ENCODE assay signal across 24 cellular contexts in the genomic region with DNA sequence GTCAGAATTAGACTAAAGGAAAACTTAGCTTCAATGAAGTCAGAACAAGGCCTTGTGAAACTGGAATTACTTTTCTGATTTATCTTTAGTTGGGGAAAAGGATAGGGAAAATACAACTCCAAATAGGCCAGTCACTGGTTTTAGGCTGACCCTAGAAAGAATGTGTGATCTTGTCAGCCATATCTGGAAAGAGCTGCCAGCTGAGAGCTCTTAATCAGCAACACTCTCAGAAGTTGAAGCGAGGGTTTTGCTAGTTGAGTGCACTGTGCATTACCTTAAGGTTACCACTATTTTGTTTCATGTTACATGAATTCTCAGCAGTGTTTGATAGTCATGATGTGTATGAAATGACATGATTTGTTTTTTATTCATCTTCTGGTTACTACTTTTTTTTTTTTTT.
DNase-seq lines count a peak whose midpoint lies in the region; ATAC-seq and TF ChIP-seq lines count a peak whose summit lies in the region.
"Had no signal": no experiment of that assay in that cellular context is flagged by ENCODE, and none has a peak within 500 bp of the region (broad histone marks: within the 10 kb centered on the region; RNA-seq: fewer than 3 reads in every experiment).

No MANE protein-coding gene starts in this region.

- POLR2A ChIA-PET in activated CD8-positive, alpha-beta T cell treated with anti-CD3 and anti-CD28 coated beads, Interleukin-2, amount 10 ng/mL, durations not matched to agents 7 days and 5 days (lab: Charles Lee): no interaction called here

- no peaks in the 10 kb centered on the region for H3K9me3 ChIP-seq in smooth muscle cell (replicated peaks; ENCODE audit: low read depth)
- H3K9me3 ChIP-seq: esophagus squamous epithelium, gastrocnemius medialis, upper lobe of right lung had no signal

- H3K4me1 Mint-ChIP-seq in chondrocyte (ENCODE audit: low read depth): peaks cover 14% of the 10 kb centered on the region
- H3K4me1 Mint-ChIP-seq in activated CD8-positive, alpha-beta T cell treated with anti-CD3 and anti-CD28 coated beads, Interleukin-2, amount 10 ng/mL, durations not matched to agents 7 days and 5 days (ENCODE audit: low read depth): no peaks in the 10 kb centered on the region
- H3K4me1 Mint-ChIP-seq: activated naive CD8-positive, alpha-beta T cell treated with anti-CD3 and anti-CD28 coated beads, Interleukin-2, amount 10 ng/mL, durations not matched to agents 7 days and 5 days; CD8-positive, alpha-beta memory T cell; natural killer cell had no signal

- WGBS in smooth muscle cell (ENCODE audit: low lambda C conversion rate): 26% methylated on average over 1 of the region's 1 CpG

- CTCF ChIA-PET in activated CD8-positive, alpha-beta T cell treated with anti-CD3 and anti-CD28 coated beads, Interleukin-2, amount 10 ng/mL, durations not matched to agents 7 days and 5 days (lab: Charles Lee): no interaction called here

- H3K27ac ChIP-seq in smooth muscle cell (ENCODE audit: low read depth): no peak overlapping the region
- H3K27ac ChIP-seq: 22Rv1, esophagus squamous epithelium, gastrocnemius medialis, left lung, upper lobe of right lung had no signal

- no peaks in the 10 kb centered on the region for H3K27me3 ChIP-seq in smooth muscle cell (ENCODE audit: low read depth)
- H3K27me3 ChIP-seq: esophagus squamous epithelium, gastrocnemius medialis, left lung, upper lobe of right lung had no signal

- peaks cover 12% of the 10 kb centered on the region for H3K9me3 Mint-ChIP-seq in chondrocyte (ENCODE audit: low read depth)
- no peaks in the 10 kb centered on the region for H3K9me3 Mint-ChIP-seq in activated CD8-positive, alpha-beta T cell treated with anti-CD3 and anti-CD28 coated beads, Interleukin-2, amount 10 ng/mL, durations not matched to agents 7 days and 5 days (ENCODE audit: insufficient read depth)

- no peaks in the 10 kb centered on the region for H3F3A ChIP-seq in smooth muscle cell (ENCODE audit: low read depth)

- H3K4me3 Mint-ChIP-seq in chondrocyte (ENCODE audit: unreplicated experiment): no peak overlapping the region
- H3K4me3 Mint-ChIP-seq in activated CD8-positive, alpha-beta T cell treated with anti-CD3 and anti-CD28 coated beads, Interleukin-2, amount 10 ng/mL, durations not matched to agents 7 days and 5 days: no peak overlapping the region
- H3K4me3 Mint-ChIP-seq: activated CD4-positive, alpha-beta memory T cell treated with anti-CD3 and anti-CD28 coated beads for 36 hours; activated naive CD8-positive, alpha-beta T cell treated with anti-CD3 and anti-CD28 coated beads, Interleukin-2, amount 10 ng/mL, durations not matched to agents 7 days and 5 days; CD8-positive, alpha-beta memory T cell; natural killer cell had no signal

- H4K20me1 ChIP-seq in smooth muscle cell (ENCODE audit: low read depth): no peaks in the 10 kb centered on the region

- H3K4me1 ChIP-seq in smooth muscle cell (ENCODE audit: low read depth): no peaks in the 10 kb centered on the region
- H3K4me1 ChIP-seq: gastrocnemius medialis, left lung had no signal

- no peak for TF ChIP-seq CTCF in chondrocyte (IDR thresholded peaks at IDR 0.05)
- no peak for TF ChIP-seq CTCF in smooth muscle cell (IDR thresholded peaks at IDR 0.05; ENCODE audit: borderline replicate concordance, insufficient read depth, poor library complexity, severe bottlenecking)

- ATAC-seq in HG02885 (IDR thresholded peaks at IDR 0.05; ENCODE audit: poor library complexity, unreplicated experiment): no peak
- no peak for ATAC-seq in activated CD8-positive, alpha-beta T cell treated with anti-CD3 and anti-CD28 coated beads, Interleukin-2, amount 10 ng/mL, durations not matched to agents 7 days and 5 days
- ATAC-seq: gastrocnemius medialis, natural killer cell, upper lobe of right lung had no signal

- no peak overlapping the region for H3K4me3 ChIP-seq in smooth muscle cell
- H3K4me3 ChIP-seq: esophagus squamous epithelium, gastrocnemius medialis, left lung, upper lobe of right lung had no signal

- no peaks in the 10 kb centered on the region for H3K79me2 ChIP-seq in smooth muscle cell (ENCODE audit: low read depth)

- peak; percentile 20 for DNase-seq in DMS 273 (lab: John Stamatoyannopoulos, UW; ENCODE audit: unreplicated experiment)
- DNase-seq in DMS 273 treated with DMSO at 0.1 percent for 48 hours (lab: John Stamatoyannopoulos, UW): no peak
- no peak for DNase-seq in chondrocyte (ENCODE audit: low spot score)
- DNase-seq in left kidney (ENCODE audit: low read depth, low spot score): peak; percentile 17
- no peak for DNase-seq in smooth muscle cell (lab: John Stamatoyannopoulos, UW; ENCODE audit: unreplicated experiment)
- DNase-seq in HT-29 (ENCODE audit: low spot score): no peak
- no peak for DNase-seq in activated CD8-positive, alpha-beta T cell treated with anti-CD3 and anti-CD28 coated beads, Interleukin-2, amount 10 ng/mL, durations not matched to agents 7 days and 5 days
- DNase-seq: activated CD4-positive, alpha-beta memory T cell treated with anti-CD3 and anti-CD28 coated beads for 36 hours; activated naive CD8-positive, alpha-beta T cell treated with anti-CD3 and anti-CD28 coated beads, Interleukin-2, amount 10 ng/mL, durations not matched to agents 7 days and 5 days; CD8-positive, alpha-beta memory T cell; central memory CD4-positive, alpha-beta T cell; dermis blood vessel endothelial cell; DMS153; esophagus squamous epithelium; gastrocnemius medialis; left lung; natural killer cell; NCI-H1092; NCI-H1694 treated with DMSO at 0.1 percent for 48 hours; SHP77 treated with DMSO at 0.1 percent for 48 hours; stimulated activated CD4-positive, alpha-beta T cell treated with anti-CD3 and anti-CD28 coated beads, Interleukin-4, amount 100 ng/mL, for 1 hour; upper lobe of right lung had no signal

- H3K27ac Mint-ChIP-seq in chondrocyte (ENCODE audit: unreplicated experiment): peak overlapping the region; percentile 6
- H3K27ac Mint-ChIP-seq in activated CD8-positive, alpha-beta T cell treated with anti-CD3 and anti-CD28 coated beads, Interleukin-2, amount 10 ng/mL, durations not matched to agents 7 days and 5 days: no peak overlapping the region
- H3K27ac Mint-ChIP-seq: activated CD4-positive, alpha-beta memory T cell treated with anti-CD3 and anti-CD28 coated beads for 36 hours; activated naive CD8-positive, alpha-beta T cell treated with anti-CD3 and anti-CD28 coated beads, Interleukin-2, amount 10 ng/mL, durations not matched to agents 7 days and 5 days; CD8-positive, alpha-beta memory T cell; natural killer cell had no signal

- H3K27me3 Mint-ChIP-seq in chondrocyte (ENCODE audit: low read depth): no peaks in the 10 kb centered on the region
- H3K27me3 Mint-ChIP-seq in activated CD8-positive, alpha-beta T cell treated with anti-CD3 and anti-CD28 coated beads, Interleukin-2, amount 10 ng/mL, durations not matched to agents 7 days and 5 days (ENCODE audit: low read depth): no peaks in the 10 kb centered on the region
- H3K27me3 Mint-ChIP-seq: activated CD4-positive, alpha-beta memory T cell treated with anti-CD3 and anti-CD28 coated beads for 36 hours; activated naive CD8-positive, alpha-beta T cell treated with anti-CD3 and anti-CD28 coated beads, Interleukin-2, amount 10 ng/mL, durations not matched to agents 7 days and 5 days had no signal

- no peak overlapping the region for H3K4me2 ChIP-seq in smooth muscle cell

- no peaks in the 10 kb centered on the region for H3K36me3 Mint-ChIP-seq in chondrocyte (ENCODE audit: low read depth)
- H3K36me3 Mint-ChIP-seq in activated CD8-positive, alpha-beta T cell treated with anti-CD3 and anti-CD28 coated beads, Interleukin-2, amount 10 ng/mL, durations not matched to agents 7 days and 5 days (ENCODE audit: low read depth): no peaks in the 10 kb centered on the region
- H3K36me3 Mint-ChIP-seq: activated CD4-positive, alpha-beta memory T cell treated with anti-CD3 and anti-CD28 coated beads for 36 hours; activated naive CD8-positive, alpha-beta T cell treated with anti-CD3 and anti-CD28 coated beads, Interleukin-2, amount 10 ng/mL, durations not matched to agents 7 days and 5 days; CD8-positive, alpha-beta memory T cell; natural killer cell had no signal

- no peaks in the 10 kb centered on the region for H3K36me3 ChIP-seq in smooth muscle cell (ENCODE audit: low read depth)
- H3K36me3 ChIP-seq: esophagus squamous epithelium, gastrocnemius medialis, left lung, upper lobe of right lung had no signal

- H2AFZ ChIP-seq in smooth muscle cell (ENCODE audit: low read depth): peak overlapping the region; percentile 46

- no peak overlapping the region for H3K9ac ChIP-seq in smooth muscle cell (ENCODE audit: low read depth)

Comparison
In these comparisons a context has a peak if more than half of its experiments do, and no peak if none do; other contexts are left out.
1. DNase-seq: peak in DMS 273 (single experiment) and left kidney (single experiment); none in DMS 273 treated with DMSO at 0.1 percent for 48 hours (single experiment), chondrocyte (single experiment), smooth muscle cell (single experiment), HT-29 (single experiment) and activated CD8-positive, alpha-beta T cell treated with anti-CD3 and anti-CD28 coated beads, Interleukin-2, amount 10 ng/mL, durations not matched to agents 7 days and 5 days (single experiment).